In the genomic region with DNA sequence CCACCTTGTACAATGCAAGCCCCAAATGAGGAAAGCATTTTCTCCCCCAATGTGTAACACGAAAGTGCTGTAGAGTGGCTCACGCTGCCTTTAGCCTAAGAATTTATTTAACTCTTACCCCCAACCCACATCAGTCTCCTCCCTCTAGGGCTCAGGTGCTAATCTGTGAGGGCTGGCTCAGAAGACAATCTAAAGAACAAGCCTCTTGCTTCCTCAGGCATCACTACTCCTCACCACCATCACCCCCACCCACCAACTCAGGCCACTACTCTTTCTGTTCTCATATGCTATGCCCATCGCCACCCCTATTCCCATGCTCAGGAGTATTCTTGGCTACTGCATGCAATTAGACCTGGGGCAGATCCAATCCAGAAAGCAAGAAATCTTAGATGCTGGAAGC, we compare ENCODE assay signal across 1 cellular context.
TF ChIP-seq lines count a peak whose summit lies in the region.

No MANE protein-coding gene starts in this region.

TF ChIP-seq in GM23338, 12 proteins besides CTCF, POLR2A, EP300 and RAD21:
- no peak for TF ChIP-seq POLR2AphosphoS5 (IDR thresholded peaks at IDR 0.05; ENCODE audit: low read depth)
- TF ChIP-seq STAT1 (IDR thresholded peaks at IDR 0.05; ENCODE audit: unreplicated experiment): no peak
- TF ChIP-seq, protein P1, sequence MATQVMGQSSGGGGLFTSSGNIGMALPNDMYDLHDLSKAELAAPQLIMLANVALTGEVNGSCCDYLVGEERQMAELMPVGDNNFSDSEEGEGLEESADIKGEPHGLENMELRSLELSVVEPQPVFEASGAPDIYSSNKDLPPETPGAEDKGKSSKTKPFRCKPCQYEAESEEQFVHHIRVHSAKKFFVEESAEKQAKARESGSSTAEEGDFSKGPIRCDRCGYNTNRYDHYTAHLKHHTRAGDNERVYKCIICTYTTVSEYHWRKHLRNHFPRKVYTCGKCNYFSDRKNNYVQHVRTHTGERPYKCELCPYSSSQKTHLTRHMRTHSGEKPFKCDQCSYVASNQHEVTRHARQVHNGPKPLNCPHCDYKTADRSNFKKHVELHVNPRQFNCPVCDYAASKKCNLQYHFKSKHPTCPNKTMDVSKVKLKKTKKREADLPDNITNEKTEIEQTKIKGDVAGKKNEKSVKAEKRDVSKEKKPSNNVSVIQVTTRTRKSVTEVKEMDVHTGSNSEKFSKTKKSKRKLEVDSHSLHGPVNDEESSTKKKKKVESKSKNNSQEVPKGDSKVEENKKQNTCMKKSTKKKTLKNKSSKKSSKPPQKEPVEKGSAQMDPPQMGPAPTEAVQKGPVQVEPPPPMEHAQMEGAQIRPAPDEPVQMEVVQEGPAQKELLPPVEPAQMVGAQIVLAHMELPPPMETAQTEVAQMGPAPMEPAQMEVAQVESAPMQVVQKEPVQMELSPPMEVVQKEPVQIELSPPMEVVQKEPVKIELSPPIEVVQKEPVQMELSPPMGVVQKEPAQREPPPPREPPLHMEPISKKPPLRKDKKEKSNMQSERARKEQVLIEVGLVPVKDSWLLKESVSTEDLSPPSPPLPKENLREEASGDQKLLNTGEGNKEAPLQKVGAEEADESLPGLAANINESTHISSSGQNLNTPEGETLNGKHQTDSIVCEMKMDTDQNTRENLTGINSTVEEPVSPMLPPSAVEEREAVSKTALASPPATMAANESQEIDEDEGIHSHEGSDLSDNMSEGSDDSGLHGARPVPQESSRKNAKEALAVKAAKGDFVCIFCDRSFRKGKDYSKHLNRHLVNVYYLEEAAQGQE (IDR thresholded peaks at IDR 0.05; ENCODE audit: unreplicated experiment): no peak
- TF ChIP-seq, protein P2, sequence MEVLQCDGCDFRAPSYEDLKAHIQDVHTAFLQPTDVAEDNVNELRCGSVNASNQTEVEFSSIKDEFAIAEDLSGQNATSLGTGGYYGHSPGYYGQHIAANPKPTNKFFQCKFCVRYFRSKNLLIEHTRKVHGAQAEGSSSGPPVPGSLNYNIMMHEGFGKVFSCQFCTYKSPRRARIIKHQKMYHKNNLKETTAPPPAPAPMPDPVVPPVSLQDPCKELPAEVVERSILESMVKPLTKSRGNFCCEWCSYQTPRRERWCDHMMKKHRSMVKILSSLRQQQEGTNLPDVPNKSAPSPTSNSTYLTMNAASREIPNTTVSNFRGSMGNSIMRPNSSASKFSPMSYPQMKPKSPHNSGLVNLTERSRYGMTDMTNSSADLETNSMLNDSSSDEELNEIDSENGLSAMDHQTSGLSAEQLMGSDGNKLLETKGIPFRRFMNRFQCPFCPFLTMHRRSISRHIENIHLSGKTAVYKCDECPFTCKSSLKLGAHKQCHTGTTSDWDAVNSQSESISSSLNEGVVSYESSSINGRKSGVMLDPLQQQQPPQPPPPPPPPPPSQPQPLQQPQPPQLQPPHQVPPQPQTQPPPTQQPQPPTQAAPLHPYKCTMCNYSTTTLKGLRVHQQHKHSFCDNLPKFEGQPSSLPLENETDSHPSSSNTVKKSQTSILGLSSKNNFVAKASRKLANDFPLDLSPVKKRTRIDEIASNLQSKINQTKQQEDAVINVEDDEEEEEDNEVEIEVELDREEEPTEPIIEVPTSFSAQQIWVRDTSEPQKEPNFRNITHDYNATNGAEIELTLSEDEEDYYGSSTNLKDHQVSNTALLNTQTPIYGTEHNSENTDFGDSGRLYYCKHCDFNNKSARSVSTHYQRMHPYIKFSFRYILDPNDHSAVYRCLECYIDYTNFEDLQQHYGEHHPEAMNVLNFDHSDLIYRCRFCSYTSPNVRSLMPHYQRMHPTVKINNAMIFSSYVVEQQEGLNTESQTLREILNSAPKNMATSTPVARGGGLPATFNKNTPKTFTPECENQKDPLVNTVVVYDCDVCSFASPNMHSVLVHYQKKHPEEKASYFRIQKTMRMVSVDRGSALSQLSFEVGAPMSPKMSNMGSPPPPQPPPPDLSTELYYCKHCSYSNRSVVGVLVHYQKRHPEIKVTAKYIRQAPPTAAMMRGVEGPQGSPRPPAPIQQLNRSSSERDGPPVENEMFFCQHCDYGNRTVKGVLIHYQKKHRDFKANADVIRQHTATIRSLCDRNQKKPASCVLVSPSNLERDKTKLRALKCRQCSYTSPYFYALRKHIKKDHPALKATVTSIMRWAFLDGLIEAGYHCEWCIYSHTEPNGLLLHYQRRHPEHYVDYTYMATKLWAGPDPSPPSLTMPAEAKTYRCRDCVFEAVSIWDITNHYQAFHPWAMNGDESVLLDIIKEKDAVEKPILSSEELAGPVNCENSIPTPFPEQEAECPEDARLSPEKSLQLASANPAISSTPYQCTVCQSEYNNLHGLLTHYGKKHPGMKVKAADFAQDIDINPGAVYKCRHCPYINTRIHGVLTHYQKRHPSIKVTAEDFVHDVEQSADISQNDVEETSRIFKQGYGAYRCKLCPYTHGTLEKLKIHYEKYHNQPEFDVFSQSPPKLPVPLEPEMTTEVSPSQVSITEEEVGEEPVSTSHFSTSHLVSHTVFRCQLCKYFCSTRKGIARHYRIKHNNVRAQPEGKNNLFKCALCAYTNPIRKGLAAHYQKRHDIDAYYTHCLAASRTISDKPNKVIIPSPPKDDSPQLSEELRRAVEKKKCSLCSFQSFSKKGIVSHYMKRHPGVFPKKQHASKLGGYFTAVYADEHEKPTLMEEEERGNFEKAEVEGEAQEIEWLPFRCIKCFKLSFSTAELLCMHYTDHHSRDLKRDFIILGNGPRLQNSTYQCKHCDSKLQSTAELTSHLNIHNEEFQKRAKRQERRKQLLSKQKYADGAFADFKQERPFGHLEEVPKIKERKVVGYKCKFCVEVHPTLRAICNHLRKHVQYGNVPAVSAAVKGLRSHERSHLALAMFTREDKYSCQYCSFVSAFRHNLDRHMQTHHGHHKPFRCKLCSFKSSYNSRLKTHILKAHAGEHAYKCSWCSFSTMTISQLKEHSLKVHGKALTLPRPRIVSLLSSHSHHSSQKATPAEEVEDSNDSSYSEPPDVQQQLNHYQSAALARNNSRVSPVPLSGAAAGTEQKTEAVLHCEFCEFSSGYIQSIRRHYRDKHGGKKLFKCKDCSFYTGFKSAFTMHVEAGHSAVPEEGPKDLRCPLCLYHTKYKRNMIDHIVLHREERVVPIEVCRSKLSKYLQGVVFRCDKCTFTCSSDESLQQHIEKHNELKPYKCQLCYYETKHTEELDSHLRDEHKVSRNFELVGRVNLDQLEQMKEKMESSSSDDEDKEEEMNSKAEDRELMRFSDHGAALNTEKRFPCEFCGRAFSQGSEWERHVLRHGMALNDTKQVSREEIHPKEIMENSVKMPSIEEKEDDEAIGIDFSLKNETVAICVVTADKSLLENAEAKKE (CRISPR knock-in tag; IDR thresholded peaks at IDR 0.05): no peak
- TF ChIP-seq JUNB (IDR thresholded peaks at IDR 0.05; ENCODE audit: unreplicated experiment): no peak
- TF ChIP-seq NANOG (IDR thresholded peaks at IDR 0.05; ENCODE audit: borderline replicate concordance): no peak
- TF ChIP-seq ZNF331 (CRISPR knock-in tag; IDR thresholded peaks at IDR 0.05; ENCODE audit: low read depth): no peak
- TF ChIP-seq, protein P3, sequence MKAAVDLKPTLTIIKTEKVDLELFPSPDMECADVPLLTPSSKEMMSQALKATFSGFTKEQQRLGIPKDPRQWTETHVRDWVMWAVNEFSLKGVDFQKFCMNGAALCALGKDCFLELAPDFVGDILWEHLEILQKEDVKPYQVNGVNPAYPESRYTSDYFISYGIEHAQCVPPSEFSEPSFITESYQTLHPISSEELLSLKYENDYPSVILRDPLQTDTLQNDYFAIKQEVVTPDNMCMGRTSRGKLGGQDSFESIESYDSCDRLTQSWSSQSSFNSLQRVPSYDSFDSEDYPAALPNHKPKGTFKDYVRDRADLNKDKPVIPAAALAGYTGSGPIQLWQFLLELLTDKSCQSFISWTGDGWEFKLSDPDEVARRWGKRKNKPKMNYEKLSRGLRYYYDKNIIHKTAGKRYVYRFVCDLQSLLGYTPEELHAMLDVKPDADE (IDR thresholded peaks at IDR 0.05): no peak
- TF ChIP-seq ZNF114 (CRISPR knock-in tag; IDR thresholded peaks at IDR 0.05): no peak
- TF ChIP-seq EZH2phosphoT487 (IDR thresholded peaks at IDR 0.05; ENCODE audit: unreplicated experiment): no peak
- no peak for TF ChIP-seq EZH2 (IDR thresholded peaks at IDR 0.05; ENCODE audit: low read depth, unreplicated experiment)
- no peak for TF ChIP-seq CREB1 (CRISPR knock-in tag; IDR thresholded peaks at IDR 0.05; ENCODE audit: low read depth)
TF ChIP-seq in GM23338: peak in this region for 0.
